ENCODE assay signal across 8 cellular contexts in genomic region chr3:126911162-126912026, GRCh38.
DNase-seq lines count a peak whose midpoint lies in the region; ATAC-seq and TF ChIP-seq lines count a peak whose summit lies in the region.

No MANE protein-coding gene starts in this region.

- ATAC-seq in GM18502 (IDR thresholded peaks at IDR 0.05; ENCODE audit: poor library complexity, unreplicated experiment) (peak; percentile 98), HG02642 (IDR thresholded peaks at IDR 0.05; ENCODE audit: poor library complexity, unreplicated experiment) (peak; percentile 97)
- peak; percentile 88 for ATAC-seq in activated CD8-positive, alpha-beta T cell treated with anti-CD3 and anti-CD28 coated beads, Interleukin-2, amount 10 ng/mL, durations not matched to agents 7 days and 5 days

- POLR2A ChIA-PET in activated CD8-positive, alpha-beta T cell treated with anti-CD3 and anti-CD28 coated beads, Interleukin-2, amount 10 ng/mL, durations not matched to agents 7 days and 5 days (lab: Charles Lee): no interaction called here

- TF ChIP-seq EP300 in esophagus muscularis mucosa (IDR thresholded peaks at IDR 0.05): no peak

- H3K27ac Mint-ChIP-seq in activated CD8-positive, alpha-beta T cell treated with anti-CD3 and anti-CD28 coated beads, Interleukin-2, amount 10 ng/mL, durations not matched to agents 7 days and 5 days: peak overlapping the region; percentile 88
- peak overlapping the region; percentile 88 for H3K27ac Mint-ChIP-seq in neural crest cell (ENCODE audit: unreplicated experiment)

- H3K27me3 Mint-ChIP-seq in activated CD8-positive, alpha-beta T cell treated with anti-CD3 and anti-CD28 coated beads, Interleukin-2, amount 10 ng/mL, durations not matched to agents 7 days and 5 days (ENCODE audit: low read depth): peaks cover 16% of the 10 kb centered on the region
- H3K27me3 Mint-ChIP-seq in neural crest cell (ENCODE audit: low read depth): no peaks in the 10 kb centered on the region

- H3K4me3 ChIP-seq in NB4 (ENCODE audit: low read depth, low read length) (no peak overlapping the region), thyroid gland (replicated peaks in 1 of 3) (no peak overlapping the region), esophagus muscularis mucosa (no peak overlapping the region)

- H3K9me3 ChIP-seq in thyroid gland (no peaks in the 10 kb centered on the region), esophagus muscularis mucosa (no peaks in the 10 kb centered on the region)

- H3K9me3 Mint-ChIP-seq in activated CD8-positive, alpha-beta T cell treated with anti-CD3 and anti-CD28 coated beads, Interleukin-2, amount 10 ng/mL, durations not matched to agents 7 days and 5 days (ENCODE audit: insufficient read depth): no peaks in the 10 kb centered on the region
- no peaks in the 10 kb centered on the region for H3K9me3 Mint-ChIP-seq in neural crest cell

- H3K27me3 ChIP-seq in thyroid gland (no peaks in the 10 kb centered on the region), esophagus muscularis mucosa (no peaks in the 10 kb centered on the region)

- no peak for TF ChIP-seq CTCF in NB4 (IDR thresholded peaks at IDR 0.05; ENCODE audit: low read depth, low read length)
- no peak for TF ChIP-seq CTCF in neural crest cell (conservative IDR thresholded peaks at IDR 0.05)
- no peak for TF ChIP-seq CTCF in thyroid gland (IDR thresholded peaks at IDR 0.05)
- TF ChIP-seq CTCF in esophagus muscularis mucosa (IDR thresholded peaks at IDR 0.05): no peak

- 71 to 73% methylated on average over 14 to 15 of the region's 15 CpGs for WGBS in thyroid gland, 2 donors
- 57% methylated on average over 11 of the region's 15 CpGs for WGBS in esophagus muscularis mucosa

- H3K4me1 ChIP-seq in thyroid gland (peaks cover 0 to 15% of the 10 kb centered on the region in 2 donors), esophagus muscularis mucosa (peaks cover 0 to 18% (median 9%) of the 10 kb centered on the region in 4 donors)

- peaks cover 18% of the 10 kb centered on the region for H3K36me3 Mint-ChIP-seq in activated CD8-positive, alpha-beta T cell treated with anti-CD3 and anti-CD28 coated beads, Interleukin-2, amount 10 ng/mL, durations not matched to agents 7 days and 5 days (ENCODE audit: low read depth)
- H3K36me3 Mint-ChIP-seq in neural crest cell (ENCODE audit: low read depth): peaks cover 9% of the 10 kb centered on the region

- peaks cover 66% of the 10 kb centered on the region for H3K4me1 Mint-ChIP-seq in activated CD8-positive, alpha-beta T cell treated with anti-CD3 and anti-CD28 coated beads, Interleukin-2, amount 10 ng/mL, durations not matched to agents 7 days and 5 days (ENCODE audit: low read depth)
- H3K4me1 Mint-ChIP-seq in neural crest cell: peaks cover 25% of the 10 kb centered on the region

- peak overlapping the region; percentile 71 for H3K4me3 Mint-ChIP-seq in activated CD8-positive, alpha-beta T cell treated with anti-CD3 and anti-CD28 coated beads, Interleukin-2, amount 10 ng/mL, durations not matched to agents 7 days and 5 days
- no peak overlapping the region for H3K4me3 Mint-ChIP-seq in neural crest cell

- peak; percentile 95 for DNase-seq in NB4 (ENCODE audit: low read depth)
- peak; percentile 90 for DNase-seq in activated CD8-positive, alpha-beta T cell treated with anti-CD3 and anti-CD28 coated beads, Interleukin-2, amount 10 ng/mL, durations not matched to agents 7 days and 5 days
- DNase-seq in epithelial cell of prostate (ENCODE audit: low read depth, low spot score): peak; percentile 92
- DNase-seq in neural crest cell (ENCODE audit: low read depth, low spot score): no peak
- peak; percentile 17 to 19 for DNase-seq in thyroid gland
- no peak for DNase-seq in esophagus muscularis mucosa (ENCODE audit: extremely low spot score)

- intact Hi-C loops in thyroid gland (cut with DNase I): no loop called here
- intact Hi-C loops in esophagus muscularis mucosa (cut with DNase I): no loop called here

- TF ChIP-seq POLR2A in NB4 (IDR thresholded peaks at IDR 0.05; ENCODE audit: extremely low read depth, insufficient read length) (no peak), thyroid gland (IDR thresholded peaks at IDR 0.05) (no peak), esophagus muscularis mucosa (IDR thresholded peaks at IDR 0.05; ENCODE audit: low read depth) (no peak)

- H3K36me3 ChIP-seq in thyroid gland (no peaks in the 10 kb centered on the region), esophagus muscularis mucosa (peaks cover 0 to 12% (median 8%) of the 10 kb centered on the region in 4 donors)

- peak overlapping the region; percentile 97 for H3K27ac ChIP-seq in epithelial cell of prostate
- H3K27ac ChIP-seq in thyroid gland: peak overlapping the region in 1 of 3 donors; percentile 10
- peak overlapping the region in 1 of 4 donors; percentile 25 for H3K27ac ChIP-seq in esophagus muscularis mucosa (replicated peaks in 1 of 4)

- CTCF ChIA-PET in activated CD8-positive, alpha-beta T cell treated with anti-CD3 and anti-CD28 coated beads, Interleukin-2, amount 10 ng/mL, durations not matched to agents 7 days and 5 days (lab: Charles Lee): interaction anchor here (1.3 kb wide), 1 partner anchor 25 kb away, joined by 3 read pairs; no protein-coding TSS in a partner anchor

Comparison
In these comparisons a context has a peak if more than half of its experiments do, and no peak if none do; other contexts are left out.
1. DNase-seq: peak in NB4 (single experiment), activated CD8-positive, alpha-beta T cell treated with anti-CD3 and anti-CD28 coated beads, Interleukin-2, amount 10 ng/mL, durations not matched to agents 7 days and 5 days (single experiment), epithelial cell of prostate (single experiment) and thyroid gland (2 of 2); none in neural crest cell (single experiment) and esophagus muscularis mucosa (single experiment).
2. Peak in every context shown above with its lines, with median percentiles within 50 percentile points of each other: ATAC-seq.